8 cellular contexts compared by ENCODE assay signal in the genomic region with DNA sequence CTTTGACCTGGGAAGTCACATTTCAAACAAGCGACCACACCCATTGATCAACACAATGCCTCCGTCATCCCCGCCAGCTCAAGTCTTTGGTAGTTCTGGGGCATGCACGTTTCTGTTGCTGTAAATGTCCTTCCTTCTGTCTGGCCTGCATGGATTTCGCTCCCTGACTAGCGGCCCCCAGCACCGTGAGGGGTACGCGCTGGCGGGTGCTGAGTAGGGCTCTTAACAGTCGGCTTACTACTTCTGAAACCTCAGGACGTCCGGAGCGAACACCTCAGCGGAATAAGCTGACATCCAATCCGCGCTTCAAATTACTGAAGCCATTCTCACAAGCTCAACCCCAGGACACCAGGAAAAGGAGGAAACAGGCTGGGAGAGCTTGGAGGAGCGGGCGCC. TPM values are rescaled to one million over a fixed set of nuclear protein-coding genes. Genes with fewer than 3 reads are reported as not detected.
A peak's percentile ranks its signal among the peaks of the same experiment; 100 is the strongest.
DNase-seq lines count a peak whose midpoint lies in the region; TF ChIP-seq lines count a peak whose summit lies in the region.

No MANE protein-coding gene starts in this region.

- H3K4me2 ChIP-seq in H9 (ENCODE audit: insufficient read depth, insufficient read length, low read length) (peak overlapping the region; percentile 67), MM.1S (ENCODE audit: low read depth, low read length) (peak overlapping the region; percentile 86)

- H3K4me1 Mint-ChIP-seq in H9 (peaks cover 18 to 23% of the 10 kb centered on the region in 2 experiments), glutamatergic neuron (ENCODE audit: low read depth, unreplicated experiment) (peaks cover 23% of the 10 kb centered on the region)

- no peaks in the 10 kb centered on the region for H3K23me2 ChIP-seq in H9 (ENCODE audit: insufficient read length, low read depth, low read length, poor library complexity, severe bottlenecking)

- H4K91ac ChIP-seq in H9 (ENCODE audit: insufficient read length, low read depth, low read length), result no peak overlapping the region

- H3K4me1 ChIP-seq in H9 (ENCODE audit: insufficient read depth, low read length) (peaks cover 5% of the 10 kb centered on the region; the same call in 1 of the 2 replicates), MM.1S (ENCODE audit: low read length) (peaks cover 15% of the 10 kb centered on the region)

- H3K27ac ChIP-seq in H9 (ENCODE audit: insufficient read length, low read depth, low read length) (no peak overlapping the region), MM.1S (ENCODE audit: low read length) (peak overlapping the region; percentile 84)

- no peaks in the 10 kb centered on the region for H3K36me3 ChIP-seq in MM.1S (replicated peaks; ENCODE audit: insufficient read depth, low read length)

- H2AFZ ChIP-seq in H9 (ENCODE audit: low read length) (no peak overlapping the region), MM.1S (ENCODE audit: low read length) (peak overlapping the region; percentile 72)

- H3K27me3 Mint-ChIP-seq in H9 (ENCODE audit: low read depth) (no peaks in the 10 kb centered on the region), glutamatergic neuron (ENCODE audit: unreplicated experiment) (peaks cover 2% of the 10 kb centered on the region)

- H3K4me3 ChIP-seq in MM.1S (ENCODE audit: low read length) (peak overlapping the region; percentile 75), retinal pigment epithelial cell (ENCODE audit: low read length) (peak overlapping the region; percentile 86)

- H3K9me3 Mint-ChIP-seq in H9 (no peaks in the 10 kb centered on the region), glutamatergic neuron (ENCODE audit: unreplicated experiment) (peaks cover 8% of the 10 kb centered on the region)

- no peak overlapping the region for H4K5ac ChIP-seq in H9 (ENCODE audit: insufficient read length, low read depth, low read length)

- no peak overlapping the region for H2BK12ac ChIP-seq in H9 (ENCODE audit: insufficient read length, low read depth, low read length)

- H4K20me1 ChIP-seq in H9 (ENCODE audit: control insufficient read depth, insufficient read depth, insufficient read length) (no peaks in the 10 kb centered on the region), MM.1S (ENCODE audit: insufficient read depth, low read length) (peaks cover 5% of the 10 kb centered on the region; the same call in 1 of the 2 replicates)

- H3K79me2 ChIP-seq in H9 (ENCODE audit: insufficient read depth, low read length) (peaks cover 17% of the 10 kb centered on the region; the same call in 1 of the 2 replicates), MM.1S (ENCODE audit: low read length) (peaks cover 53% of the 10 kb centered on the region)

- H2BK5ac ChIP-seq in H9 (ENCODE audit: insufficient read length, low read length), result no peak overlapping the region

- 0 out of 2 replicates have a peak, but pooled peaks cover 5% of the 10 kb centered on the region for H3F3A ChIP-seq in MM.1S (ENCODE audit: insufficient read depth, low read length)

- no CpG with 5 or more reads among the region's 19 CpGs for WGBS in H9 (ENCODE audit: extremely low coverage, insufficient read length, low lambda C conversion rate)

- DNase-seq in NCI-H2107 treated with DMSO at 0.1 percent for 48 hours (lab: John Stamatoyannopoulos, UW; ENCODE audit: unreplicated experiment) (peak; percentile 24), NCI-H2107 (lab: John Stamatoyannopoulos, UW) (no peak), H9 (no peak), MM.1S (no peak), glutamatergic neuron (no peak), retinal pigment epithelial cell (ENCODE audit: low read depth) (no peak), C1 segment of cervical spinal cord (lab: John Stamatoyannopoulos, UW) (no peak)
- peak; percentile 11 to 22 for DNase-seq in activated T-helper 1 cell treated with anti-CD3 and anti-CD28 coated beads, Interleukin-2, amount 50 U/mL, for 16 hours (ENCODE audit: low read depth in 1 of 2, low spot score in 1 of 2)

- no peaks in the 10 kb centered on the region for H3K9me2 ChIP-seq in MM.1S (replicated peaks; ENCODE audit: insufficient read depth, low read length)

- no peak overlapping the region for H2BK20ac ChIP-seq in H9 (ENCODE audit: low read depth, low read length, poor library complexity, severe bottlenecking)

- no peak overlapping the region for H3K14ac ChIP-seq in H9 (ENCODE audit: insufficient read depth, low read length)

- H3K36me3 Mint-ChIP-seq in H9 (ENCODE audit: insufficient read depth in 1 of 3, low read depth in 3 of 3) (peaks cover 3 to 11% (median 10%) of the 10 kb centered on the region in 3 experiments; a peak in 5 of 7 replicates), glutamatergic neuron (ENCODE audit: unreplicated experiment) (no peaks in the 10 kb centered on the region)

- no peak overlapping the region for H2BK15ac ChIP-seq in H9 (ENCODE audit: low read depth, low read length)

- peak overlapping the region; percentile 83 to 97 (median 94) for H3K27ac Mint-ChIP-seq in H9
- peak overlapping the region; percentile 93 for H3K27ac Mint-ChIP-seq in glutamatergic neuron (ENCODE audit: unreplicated experiment)

- H3K4ac ChIP-seq in H9 (ENCODE audit: low read depth, low read length), result no peak overlapping the region

- H2AK5ac ChIP-seq in H9 (ENCODE audit: insufficient read length, low read length), result no peak overlapping the region

- H2BK120ac ChIP-seq in H9 (ENCODE audit: low read depth, low read length, poor library complexity, severe bottlenecking), result no peak overlapping the region

- H3K9me3 ChIP-seq in H9 (ENCODE audit: control insufficient read depth, low read depth, low read length) (no peaks in the 10 kb centered on the region), MM.1S (replicated peaks; ENCODE audit: insufficient read depth, low read length) (no peaks in the 10 kb centered on the region)

- peaks cover 6% of the 10 kb centered on the region for H3K79me1 ChIP-seq in H9 (ENCODE audit: insufficient read depth, low read depth, low read length, poor library complexity, severe bottlenecking)

- no peak for TF ChIP-seq CTCF in H9 (conservative IDR thresholded peaks at IDR 0.05)
- no peak for TF ChIP-seq CTCF in MM.1S (IDR thresholded peaks at IDR 0.05; ENCODE audit: low read length)
- TF ChIP-seq CTCF in glutamatergic neuron (IDR thresholded peaks at IDR 0.05; ENCODE audit: partially characterized antibody, unreplicated experiment), result no peak
- TF ChIP-seq CTCF in retinal pigment epithelial cell (conservative IDR thresholded peaks at IDR 0.05; ENCODE audit: low read depth, low read length), result no peak

- no peak overlapping the region for H3K56ac ChIP-seq in H9 (ENCODE audit: insufficient read length, low read depth, low read length)

- H3K9ac ChIP-seq in H9 (ENCODE audit: extremely low read depth, insufficient read length, low read length) (peak overlapping the region; percentile 73), MM.1S (ENCODE audit: low read length) (peak overlapping the region; percentile 91)

- H3K4me3 Mint-ChIP-seq in H9 (peak overlapping the region; percentile 78 to 86), glutamatergic neuron (ENCODE audit: unreplicated experiment) (peak overlapping the region; percentile 96)

- no peak overlapping the region for H4K8ac ChIP-seq in H9 (replicated peaks; ENCODE audit: insufficient read length, low read depth, low read length)

- no peak overlapping the region for H3K23ac ChIP-seq in H9 (ENCODE audit: insufficient read length, low read depth, low read length)

- no peak overlapping the region for H3T11ph ChIP-seq in H9 (ENCODE audit: low read length)

- H3K27me3 ChIP-seq in H9 (ENCODE audit: insufficient read depth, low read length) (no peaks in the 10 kb centered on the region), MM.1S (replicated peaks; ENCODE audit: insufficient read depth, low read length) (no peaks in the 10 kb centered on the region)

- H3K18ac ChIP-seq in H9 (ENCODE audit: insufficient read length, low read depth, low read length), result no peak overlapping the region

RNA-seq across cellular contexts. Expression of a gene that starts 0.5 kb away (rescaled TPM):
- 71.9 and 85.9 TPM in 2 replicates for total RNA-seq in H9 (2021)
- 151 TPM for total RNA-seq in glutamatergic neuron (ENCODE audit: unreplicated experiment)

RNA-seq across cellular contexts. Expression of a gene that starts 51.2 kb away (rescaled TPM):
- total RNA-seq in H9 (2021), result 0.07 and 0.11 TPM in 2 replicates
- not detected for total RNA-seq in glutamatergic neuron (ENCODE audit: unreplicated experiment)

Comparison
In these comparisons a context has a peak if more than half of its experiments do, and no peak if none do; other contexts are left out.
1. DNase-seq: peak in NCI-H2107 treated with DMSO at 0.1 percent for 48 hours (single experiment) and activated T-helper 1 cell treated with anti-CD3 and anti-CD28 coated beads, Interleukin-2, amount 50 U/mL, for 16 hours (2 of 2); none in NCI-H2107 (single experiment), H9 (single experiment), MM.1S (single experiment), glutamatergic neuron (single experiment), retinal pigment epithelial cell (single experiment) and C1 segment of cervical spinal cord (0 of 14).